Comparison of ENCODE assay signal across 18 cellular contexts in genomic region chr22:24699861-24700260, GRCh38.
DNase-seq lines count a peak whose midpoint lies in the region; TF ChIP-seq lines count a peak whose summit lies in the region.
"Had no signal": no experiment of that assay in that cellular context is flagged by ENCODE, and none has a peak within 500 bp of the region (broad histone marks: within the 10 kb centered on the region; RNA-seq: fewer than 3 reads in every experiment).

No MANE protein-coding gene starts in this region.

- H3K36me3 Mint-ChIP-seq in progenitor cell of endocrine pancreas (ENCODE audit: insufficient read depth) (no peaks in the 10 kb centered on the region), HFFc6 (ENCODE audit: low read depth) (no peaks in the 10 kb centered on the region)
- H3K36me3 Mint-ChIP-seq in activated CD4-positive, alpha-beta memory T cell treated with anti-CD3 and anti-CD28 coated beads for 36 hours = no peaks in the 10 kb centered on the region

- H3K27ac ChIP-seq in C4-2B (peak overlapping the region; percentile 17), KOPT-K1 (ENCODE audit: low read depth, low read length, poor library complexity, severe bottlenecking) (peak overlapping the region; percentile 85)
- H3K27ac ChIP-seq: SK-N-MC had no signal

- H3K4me1 Mint-ChIP-seq in progenitor cell of endocrine pancreas (ENCODE audit: low read depth) (peaks cover 18% of the 10 kb centered on the region), HFFc6 (ENCODE audit: low read depth) (no peaks in the 10 kb centered on the region; the same call in 1 of the 2 replicates)
- no peaks in the 10 kb centered on the region for H3K4me1 Mint-ChIP-seq in activated CD4-positive, alpha-beta memory T cell treated with anti-CD3 and anti-CD28 coated beads for 36 hours (ENCODE audit: low read depth)

- peak; percentile 61 for DNase-seq in islet precursor cell
- no peak for DNase-seq in progenitor cell of endocrine pancreas (ENCODE audit: low spot score, unreplicated experiment)
- no peak for DNase-seq in NCI-H1105 treated with DMSO at 0.1 percent for 48 hours (lab: John Stamatoyannopoulos, UW)
- no peak for DNase-seq in HFFc6
- no peak for DNase-seq in activated CD4-positive, alpha-beta memory T cell treated with anti-CD3 and anti-CD28 coated beads for 36 hours
- DNase-seq in head of caudate nucleus = no peak
- DNase-seq: C1 segment of cervical spinal cord; GDM1; NCI-H1092 treated with DMSO at 0.1 percent for 48 hours; NCI-H2081 treated with DMSO at 0.1 percent for 48 hours; NCI-H510A; NCI-H748 treated with DMSO at 0.1 percent for 48 hours; NK-92 treated with Interleukin-12 subunit alpha and Interleukin-12 subunit beta, amount 100 ng/mL, for 24 hours; SHP77 had no signal

- H3K27me3 Mint-ChIP-seq in progenitor cell of endocrine pancreas = no peaks in the 10 kb centered on the region
- peaks cover 13% of the 10 kb centered on the region for H3K27me3 Mint-ChIP-seq in HFFc6 (ENCODE audit: insufficient read depth)
- H3K27me3 Mint-ChIP-seq in activated CD4-positive, alpha-beta memory T cell treated with anti-CD3 and anti-CD28 coated beads for 36 hours = peaks cover 1% of the 10 kb centered on the region

- CTCF ChIA-PET in activated CD4-positive, alpha-beta memory T cell treated with anti-CD3 and anti-CD28 coated beads for 36 hours (lab: Charles Lee) = no interaction called here

- H3K9me3 ChIP-seq in KOPT-K1 (ENCODE audit: insufficient read depth, low read length, poor library complexity, severe bottlenecking) = no peaks in the 10 kb centered on the region
- H3K9me3 ChIP-seq: HAP-1 had no signal

- TF ChIP-seq CTCF in C4-2B (conservative IDR thresholded peaks at IDR 0.05) (no peak), progenitor cell of endocrine pancreas (IDR thresholded peaks at IDR 0.05; ENCODE audit: unreplicated experiment) (no peak), HFFc6 (IDR thresholded peaks at IDR 0.05) (no peak)

- H3K27ac Mint-ChIP-seq in progenitor cell of endocrine pancreas (peak overlapping the region; percentile 83), HFFc6 (no peak overlapping the region)
- no peak overlapping the region for H3K27ac Mint-ChIP-seq in activated CD4-positive, alpha-beta memory T cell treated with anti-CD3 and anti-CD28 coated beads for 36 hours

- H3K9me3 Mint-ChIP-seq in progenitor cell of endocrine pancreas (ENCODE audit: low read depth) (no peaks in the 10 kb centered on the region), HFFc6 (no peaks in the 10 kb centered on the region)
- H3K9me3 Mint-ChIP-seq in activated CD4-positive, alpha-beta memory T cell treated with anti-CD3 and anti-CD28 coated beads for 36 hours = no peaks in the 10 kb centered on the region

- intact Hi-C loops in activated CD4-positive, alpha-beta memory T cell treated with anti-CD3 and anti-CD28 coated beads for 36 hours (cut with micrococcal nuclease) = no loop called here
- intact Hi-C loops in head of caudate nucleus (cut with DNase I) = no loop called here

- H3K4me3 Mint-ChIP-seq in progenitor cell of endocrine pancreas (ENCODE audit: low read depth) (no peak overlapping the region), HFFc6 (no peak overlapping the region)
- no peak overlapping the region for H3K4me3 Mint-ChIP-seq in activated CD4-positive, alpha-beta memory T cell treated with anti-CD3 and anti-CD28 coated beads for 36 hours

- POLR2A ChIA-PET in activated CD4-positive, alpha-beta memory T cell treated with anti-CD3 and anti-CD28 coated beads for 36 hours (lab: Charles Lee) = no interaction called here

- no peaks in the 10 kb centered on the region for H3K36me3 ChIP-seq in KOPT-K1 (ENCODE audit: insufficient read depth, low read length)
- H3K36me3 ChIP-seq: HAP-1 had no signal
